ENCODE assay signal across 23 cellular contexts in the genomic region with DNA sequence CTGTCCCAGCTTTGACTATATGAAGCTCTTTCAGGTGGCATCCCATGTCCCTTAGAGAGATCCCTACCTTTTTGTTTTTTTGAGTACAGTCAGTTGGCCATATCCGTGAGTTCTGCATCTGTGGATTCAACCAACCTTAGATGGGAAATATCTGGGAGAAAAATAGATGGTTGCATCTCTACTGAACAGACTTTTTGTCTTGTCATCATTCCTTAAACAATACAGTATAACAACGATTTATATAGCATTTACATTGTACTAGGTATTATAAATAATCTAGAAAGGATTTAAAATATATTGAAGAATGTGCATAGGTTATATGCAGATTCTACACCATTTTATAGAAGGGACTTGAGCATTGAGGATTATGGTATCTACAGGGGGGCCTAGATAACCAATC.
DNase-seq lines count a peak whose midpoint lies in the region; ATAC-seq, FAIRE-seq and TF ChIP-seq lines count a peak whose summit lies in the region.
"Had no signal": no experiment of that assay in that cellular context is flagged by ENCODE, and none has a peak within 500 bp of the region (broad histone marks: within the 10 kb centered on the region; RNA-seq: fewer than 3 reads in every experiment).

No MANE protein-coding gene starts in this region.

- H3K36me3 Mint-ChIP-seq in CD4-positive, alpha-beta T cell (ENCODE audit: low read depth) = peaks cover 19% of the 10 kb centered on the region
- peaks cover 2 to 10% (median 4%) of the 10 kb centered on the region in 5 donors for H3K36me3 Mint-ChIP-seq in naive thymus-derived CD4-positive, alpha-beta T cell

- CTCF ChIA-PET in CD4-positive, alpha-beta T cell (lab: Charles Lee) = no interaction called here
- CTCF ChIA-PET in IMR-90 (lab: Yijun Ruan, JAX) = no interaction called here
- CTCF ChIA-PET in K562 (lab: Yijun Ruan, JAX; ENCODE audit: low intra/inter-chr PET ratio) = no interaction called here
- CTCF ChIA-PET in naive thymus-derived CD4-positive, alpha-beta T cell (lab: Charles Lee) = no interaction called here

- H2AK5ac ChIP-seq in IMR-90 (ENCODE audit: low read depth, low read length) = no peak overlapping the region

- intact Hi-C loops in CD4-positive, alpha-beta T cell (cut with DNase I, micrococcal nuclease) = no loop called here
- intact Hi-C loops in IMR-90 (cut with micrococcal nuclease) (no loop called here), K562 (cut with micrococcal nuclease) (no loop called here), tibial artery (cut with DNase I; ENCODE audit: low total_unique reads) (no loop called here)
- intact Hi-C loops in naive thymus-derived CD4-positive, alpha-beta T cell (cut with micrococcal nuclease) = no loop called here

- no peak overlapping the region for H2BK20ac ChIP-seq in IMR-90 (ENCODE audit: low read depth, low read length)

- H3K79me1 ChIP-seq in IMR-90 (ENCODE audit: low read depth in 1 of 2, low read length in 2 of 2) = peaks cover 22 to 50% of the 10 kb centered on the region in 2 experiments

- no peak overlapping the region for H3K4me3 Mint-ChIP-seq in CD4-positive, alpha-beta T cell
- peak overlapping the region in 1 of 10 donors; percentile 8 for H3K4me3 Mint-ChIP-seq in naive thymus-derived CD4-positive, alpha-beta T cell
- H3K4me3 Mint-ChIP-seq: B cell; CD4-positive, CD25-positive, alpha-beta regulatory T cell; HFFc6 had no signal

- ATAC-seq in CD4-positive, alpha-beta T cell (ENCODE audit: poor library complexity) = no peak
- ATAC-seq in IMR-90 (ENCODE audit: low read depth) (no peak), K562 (no peak), HG02759 (IDR thresholded peaks at IDR 0.05; ENCODE audit: unreplicated experiment) (no peak), omental fat pad (ENCODE audit: low FRiP score) (no peak), GM19324 (IDR thresholded peaks at IDR 0.05; ENCODE audit: low FRiP score, unreplicated experiment) (no peak)
- ATAC-seq in naive thymus-derived CD4-positive, alpha-beta T cell = no peak

- no peaks in the 10 kb centered on the region for H3K9me3 Mint-ChIP-seq in CD4-positive, alpha-beta T cell
- H3K9me3 Mint-ChIP-seq in naive thymus-derived CD4-positive, alpha-beta T cell = peaks cover 0 to 3% (median 0%) of the 10 kb centered on the region in 11 donors
- H3K9me3 Mint-ChIP-seq: CD4-positive, CD25-positive, alpha-beta regulatory T cell had no signal

- no peaks in the 10 kb centered on the region for H3K9me3 ChIP-seq in CD4-positive, alpha-beta T cell (ENCODE audit: control insufficient read depth, low read length)
- H3K9me3 ChIP-seq in IMR-90 (ENCODE audit: control insufficient read depth, insufficient read depth, low read length) (no peaks in the 10 kb centered on the region), K562 (replicated peaks; ENCODE audit: control insufficient read depth, insufficient read depth, low read depth, low read length) (no peaks in the 10 kb centered on the region), tibial artery (no peaks in the 10 kb centered on the region)
- no peaks in the 10 kb centered on the region for H3K9me3 ChIP-seq in naive thymus-derived CD4-positive, alpha-beta T cell (ENCODE audit: control insufficient read depth in 2 of 3, low read length in 3 of 3)
- H3K9me3 ChIP-seq: BLaER1 had no signal

- peaks cover 89% of the 10 kb centered on the region for H3K4me1 Mint-ChIP-seq in CD4-positive, alpha-beta T cell (ENCODE audit: low read depth)
- peaks cover 25 to 93% (median 88%) of the 10 kb centered on the region in 7 donors for H3K4me1 Mint-ChIP-seq in naive thymus-derived CD4-positive, alpha-beta T cell
- H3K4me1 Mint-ChIP-seq: B cell had no signal

- H2BK5ac ChIP-seq in IMR-90 (ENCODE audit: low read depth, low read length, poor library complexity, severe bottlenecking) = no peak overlapping the region

- dilution Hi-C loops in IMR-90 (cut with HindIII; ENCODE audit: low sequenced_read_pairs, unreplicated experiment) = no loop called here

- no peak overlapping the region for H3K4me3 ChIP-seq in IMR-90 (ENCODE audit: insufficient read depth, low read depth, low read length)
- no peak overlapping the region for H3K4me3 ChIP-seq in K562
- H3K4me3 ChIP-seq in naive thymus-derived CD4-positive, alpha-beta T cell (ENCODE audit: low read length) = no peak overlapping the region
- H3K4me3 ChIP-seq in tibial artery = no peak overlapping the region
- H3K4me3 ChIP-seq: BLaER1, HAP-1 had no signal

- no peak overlapping the region for H4K91ac ChIP-seq in IMR-90 (ENCODE audit: insufficient read depth, low read depth, low read length)

- no peak overlapping the region for H3K4ac ChIP-seq in IMR-90 (ENCODE audit: low read depth, low read length)

- no peak overlapping the region for H3K56ac ChIP-seq in IMR-90 (ENCODE audit: extremely low read depth, insufficient read depth, low read length)

- H2BK15ac ChIP-seq in IMR-90 (ENCODE audit: low read depth, low read length) = no peak overlapping the region

- no peak for DNase-seq in CD4-positive, alpha-beta T cell
- DNase-seq in IMR-90 (no peak), K562 (ENCODE audit: extremely low read depth in 1 of 4, low spot score in 3 of 4) (no peak), tibial artery (no peak), omental fat pad (ENCODE audit: low spot score) (no peak)
- no peak for DNase-seq in naive thymus-derived CD4-positive, alpha-beta T cell
- DNase-seq: Calu3; CD4-positive, CD25-positive, alpha-beta regulatory T cell; COR-L47; DMS53; DMS79 treated with DMSO at 0.1 percent for 48 hours; GF-D8; GOT3; HFFc6 had no signal

- no peak for TF ChIP-seq EP300 in K562 (IDR thresholded peaks at IDR 0.05; ENCODE audit: low read length)

- H3K4me1 ChIP-seq in IMR-90 (ENCODE audit: control insufficient read depth, insufficient read depth, low read length) (peaks cover 5% of the 10 kb centered on the region), K562 (replicated peaks in 1 of 2; ENCODE audit: control insufficient read depth in 2 of 2, insufficient read depth in 2 of 2, low read length in 2 of 2) (peaks cover 27 to 33% of the 10 kb centered on the region in 2 experiments), tibial artery (no peaks in the 10 kb centered on the region)
- peaks cover 41 to 80% of the 10 kb centered on the region in 2 donors for H3K4me1 ChIP-seq in naive thymus-derived CD4-positive, alpha-beta T cell (ENCODE audit: control insufficient read depth in 2 of 2, insufficient read depth in 2 of 2, low read length in 2 of 2)

- no peaks in the 10 kb centered on the region for H3K27me3 ChIP-seq in CD4-positive, alpha-beta T cell (ENCODE audit: control insufficient read depth, insufficient read depth, low read length)
- H3K27me3 ChIP-seq in IMR-90 (ENCODE audit: control insufficient read depth, insufficient read depth, low read length) = no peaks in the 10 kb centered on the region
- H3K27me3 ChIP-seq in K562 (ENCODE audit: control insufficient read depth in 2 of 2, insufficient read depth in 2 of 2, low read length in 2 of 2) = no peaks in the 10 kb centered on the region
- no peaks in the 10 kb centered on the region for H3K27me3 ChIP-seq in naive thymus-derived CD4-positive, alpha-beta T cell (ENCODE audit: control insufficient read depth in 2 of 2, insufficient read depth in 2 of 2, low read length in 2 of 2)
- peaks cover 0 to 15% of the 10 kb centered on the region in 2 donors for H3K27me3 ChIP-seq in tibial artery

- TF ChIP-seq CTCF in CD4-positive, alpha-beta T cell (IDR thresholded peaks at IDR 0.05) = no peak
- TF ChIP-seq CTCF in IMR-90 (conservative IDR thresholded peaks at IDR 0.05; ENCODE audit: low read depth, low read length) (no peak), K562 (IDR thresholded peaks at IDR 0.05 in 2 of 3, conservative IDR thresholded peaks at IDR 0.05 in 1 of 3; ENCODE audit: insufficient read depth in 2 of 3, low read depth in 1 of 3, low read length in 3 of 3) (no peak), tibial artery (IDR thresholded peaks at IDR 0.05) (no peak), omental fat pad (IDR thresholded peaks at IDR 0.05) (no peak)

- H3K14ac ChIP-seq in IMR-90 (replicated peaks; ENCODE audit: low read depth, low read length) = no peak overlapping the region

- peaks cover 29% of the 10 kb centered on the region for H3K79me2 ChIP-seq in K562 (ENCODE audit: control insufficient read depth, insufficient read depth, low read length)

- H3K36me3 ChIP-seq in IMR-90 (ENCODE audit: control insufficient read depth, insufficient read depth, low read length) = no peaks in the 10 kb centered on the region
- H3K36me3 ChIP-seq in K562 (ENCODE audit: control insufficient read depth, insufficient read depth, low read length) = no peaks in the 10 kb centered on the region; the same call in 2 of the 3 replicates
- H3K36me3 ChIP-seq in naive thymus-derived CD4-positive, alpha-beta T cell (ENCODE audit: control insufficient read depth in 2 of 3, insufficient read depth in 3 of 3, low read length in 3 of 3) = peaks cover 0 to 1% (median 0%) of the 10 kb centered on the region in 3 experiments
- H3K36me3 ChIP-seq in tibial artery = no peaks in the 10 kb centered on the region
- H3K36me3 ChIP-seq: HAP-1 had no signal

- H4K5ac ChIP-seq in IMR-90 (ENCODE audit: low read depth, low read length) = no peak overlapping the region

- H3K27ac ChIP-seq in CD4-positive, alpha-beta T cell (ENCODE audit: low read depth, low read length) = no peak overlapping the region
- no peak overlapping the region for H3K27ac ChIP-seq in IMR-90 (ENCODE audit: insufficient read depth, low read length)
- no peak overlapping the region for H3K27ac ChIP-seq in K562 (ENCODE audit: extremely low read depth, low read depth, low read length)
- no peak overlapping the region for H3K27ac ChIP-seq in naive thymus-derived CD4-positive, alpha-beta T cell (ENCODE audit: low read depth, low read length)
- H3K27ac ChIP-seq in tibial artery = no peak overlapping the region
- H3K27ac ChIP-seq: BLaER1, C4-2B had no signal

- H3K23ac ChIP-seq in IMR-90 (ENCODE audit: low read depth, low read length) = no peak overlapping the region

- H3K9ac ChIP-seq in IMR-90 (ENCODE audit: low read depth, low read length) (no peak overlapping the region), K562 (ENCODE audit: insufficient read depth in 1 of 2, low read depth in 2 of 2, low read length in 2 of 2) (no peak overlapping the region)
- H3K9ac ChIP-seq: BLaER1 had no signal

- no peak overlapping the region for H2AK9ac ChIP-seq in IMR-90 (replicated peaks; ENCODE audit: low read depth, low read length, poor library complexity)

- no peak overlapping the region for H3K18ac ChIP-seq in IMR-90 (ENCODE audit: low read depth, low read length)

- H3K27ac Mint-ChIP-seq in CD4-positive, alpha-beta T cell = peak overlapping the region; percentile 47
- H3K27ac Mint-ChIP-seq in naive thymus-derived CD4-positive, alpha-beta T cell = peak overlapping the region in 7 of 9 donors; percentile 32 to 84 (median 52)
- H3K27ac Mint-ChIP-seq: B cell; CD4-positive, CD25-positive, alpha-beta regulatory T cell; HFFc6 had no signal

- H3K4me2 ChIP-seq in IMR-90 (ENCODE audit: low read depth, low read length) (no peak overlapping the region), K562 (ENCODE audit: insufficient read depth, low read length) (no peak overlapping the region)
- H3K4me2 ChIP-seq: BLaER1 had no signal

- H4K8ac ChIP-seq in IMR-90 (ENCODE audit: low read depth in 2 of 2, low read length in 2 of 2) = no peak overlapping the region

- BruUV-seq in IMR-90 (replicated peaks; lab: Mats Ljungman, UMichigan) (no TSS peak), K562 (replicated peaks; lab: Mats Ljungman, UMichigan) (no TSS peak)

- no peak for FAIRE-seq in K562 (lab: Jason Lieb, UNC)
- FAIRE-seq: GM12891, GM18507, H54 had no signal

- no CpG with 5 or more reads among the region's 2 CpGs for WGBS in IMR-90 (ENCODE audit: extremely low coverage in 2 of 2, insufficient read length in 1 of 2), 2 experiments
- 73% methylated on average over 2 of the region's 2 CpGs for WGBS in K562 (ENCODE audit: insufficient coverage, low coverage, missing lambda C conversion rate)

- in situ Hi-C loops in IMR-90 (cut with MboI; ENCODE audit: low sequenced_read_pairs) (no loop called here), K562 (cut with MboI) (no loop called here)

- H3K9me1 ChIP-seq in IMR-90 (ENCODE audit: insufficient read depth, low read length) (peaks cover 13% of the 10 kb centered on the region), K562 (ENCODE audit: control insufficient read depth, insufficient read depth, low read length) (no peaks in the 10 kb centered on the region)

- POLR2A ChIA-PET in CD4-positive, alpha-beta T cell (lab: Charles Lee) = interaction anchor here (0.8 to 1.1 kb wide), 2 partner anchors 9 to 65 kb away, joined by 3 to 4 read pairs; a partner anchor contains a TSS
- POLR2A ChIA-PET in IMR-90 (lab: Charles Lee; ENCODE audit: unreplicated experiment) = no interaction called here
- POLR2A ChIA-PET in K562 (lab: Yijun Ruan, JAX) = interaction anchor here (1.4 kb wide), 1 partner anchor 10 kb away, joined by 5 read pairs; no protein-coding TSS in a partner anchor
- POLR2A ChIA-PET in naive thymus-derived CD4-positive, alpha-beta T cell (lab: Charles Lee) = interaction anchor here (1.0 kb wide), 1 partner anchor 9 kb away, joined by 3 read pairs; no protein-coding TSS in a partner anchor

- H3K27me3 Mint-ChIP-seq in CD4-positive, alpha-beta T cell = no peaks in the 10 kb centered on the region
- H3K27me3 Mint-ChIP-seq in naive thymus-derived CD4-positive, alpha-beta T cell = peaks cover 0 to 6% (median 0%) of the 10 kb centered on the region in 5 donors

- no peak overlapping the region for H2BK120ac ChIP-seq in IMR-90 (ENCODE audit: low read depth, low read length)

- no peak for TF ChIP-seq RAD21 in IMR-90 (IDR thresholded peaks at IDR 0.05; ENCODE audit: low read length)
- TF ChIP-seq RAD21 in K562 (CRISPR knock-in tag; conservative IDR thresholded peaks at IDR 0.05 in 1 of 2, IDR thresholded peaks at IDR 0.05 in 1 of 2) = no peak

- no peak overlapping the region for H2AFZ ChIP-seq in IMR-90 (replicated peaks; ENCODE audit: low read length, poor library complexity)
- H2AFZ ChIP-seq in K562 (ENCODE audit: low read depth, low read length) = no peak overlapping the region

- H4K20me1 ChIP-seq in IMR-90 (ENCODE audit: insufficient read depth, low read length) (peaks cover 3% of the 10 kb centered on the region; the same call in 1 of the 2 replicates), K562 (replicated peaks; ENCODE audit: control insufficient read depth, insufficient read depth, low read length) (0 out of 2 replicates have a peak, but pooled peaks cover 3% of the 10 kb centered on the region)

- TF ChIP-seq POLR2A in IMR-90 (IDR thresholded peaks at IDR 0.05; ENCODE audit: low read depth, low read length) (no peak), K562 (conservative IDR thresholded peaks at IDR 0.05) (no peak)
